In the genomic region with DNA sequence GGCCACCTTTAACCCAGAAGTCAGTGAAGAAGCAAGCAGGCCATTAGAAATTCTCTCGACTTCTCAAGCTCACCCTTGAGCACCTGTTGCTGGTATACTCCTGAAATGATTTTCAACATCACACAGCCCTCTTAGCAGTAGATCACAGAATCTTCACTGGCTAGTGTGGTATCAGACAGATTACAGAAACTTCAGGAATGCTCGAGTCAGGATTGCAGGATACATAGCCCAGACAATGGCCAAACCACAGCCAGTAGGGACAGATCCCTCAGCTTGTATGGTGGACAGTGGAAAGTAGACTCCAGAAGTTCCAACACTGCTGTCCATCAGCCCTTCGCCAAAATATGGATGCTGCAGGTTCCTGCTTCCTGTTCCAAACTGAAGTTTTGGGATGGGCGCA, we compare ENCODE assay signal across 19 cellular contexts. TPM values are rescaled to one million over a fixed set of nuclear protein-coding genes. Genes with fewer than 3 reads are reported as not detected.
"Had no signal": no experiment of that assay in that cellular context is flagged by ENCODE, and none has a peak within 500 bp of the region (broad histone marks: within the 10 kb centered on the region; RNA-seq: fewer than 3 reads in every experiment).

No MANE protein-coding gene starts in this region.

- H3K27me3 ChIP-seq: ascending aorta, neural progenitor cell, ovary, thyroid gland, uterus had no signal

- DNase-seq: activated CD4-positive, alpha-beta T cell treated with anti-CD3 and anti-CD28 coated beads for 1 hour; activated CD4-positive, alpha-beta T cell treated with anti-CD3 and anti-CD28 coated beads, Interleukin-2, amount 50 U/mL, for 4 hours; activated naive CD4-positive, alpha-beta T cell treated with anti-CD3 and anti-CD28 coated beads for 36 hours; activated naive CD8-positive, alpha-beta T cell treated with anti-CD3 and anti-CD28 coated beads, Interleukin-2, amount 50 U/mL, for 24 hours; foreskin melanocyte; stimulated activated CD4-positive, alpha-beta T cell treated with anti-CD3 and anti-CD28 coated beads, Interleukin-15, amount 100 ng/mL, for 24 hours; stimulated activated CD4-positive, alpha-beta T cell treated with anti-CD3 and anti-CD28 coated beads, Interleukin-4, amount 100 ng/mL, for 1 hour; stimulated activated naive B cell treated with anti-CD40 and anti-IgM and Interleukin-4, amounts not matched to agents 10 μg/mL and 1 μg/mL and 100 μg/mL, for 72 hours; thyroid gland; uterus had no signal

- H3K36me3 ChIP-seq: ascending aorta, esophagus muscularis mucosa, neural progenitor cell, ovary, thyroid gland, uterus had no signal

- H3K4me3 ChIP-seq: ascending aorta, esophagus muscularis mucosa, neural progenitor cell, ovary, thyroid gland, uterus had no signal

- H3K9ac ChIP-seq: neural progenitor cell had no signal

- H3K4me1 ChIP-seq: neural progenitor cell had no signal

- H3K27ac Mint-ChIP-seq: activated naive CD4-positive, alpha-beta T cell treated with anti-CD3 and anti-CD28 coated beads for 36 hours; activated naive CD8-positive, alpha-beta T cell treated with anti-CD3 and anti-CD28 coated beads, Interleukin-2, amount 50 U/mL, for 24 hours; activated T-helper 2 cell treated with anti-CD3 and anti-CD28 coated beads, Interferon-gamma antibody, Interleukin-2, Interleukin-4, amounts not matched to agents 10 μg/mL and 5 μg/mL and 100 μg/mL, durations not matched to agents 14 hours and 24 hours and 36 hours; neural progenitor cell; stimulated activated naive B cell treated with anti-CD40 and anti-IgM and Interleukin-4, amounts not matched to agents 10 μg/mL and 1 μg/mL and 100 μg/mL, for 72 hours had no signal

- H3K27ac ChIP-seq: ascending aorta, esophagus muscularis mucosa, neural progenitor cell, ovary, thyroid gland, uterus, VCaP had no signal

- ATAC-seq: stimulated activated naive B cell treated with anti-CD40 and anti-IgM and Interleukin-4, amounts not matched to agents 10 μg/mL and 1 μg/mL and 100 μg/mL, for 72 hours had no signal

- H3K4me2 ChIP-seq: neural progenitor cell had no signal

- H2AFZ ChIP-seq: neural progenitor cell had no signal

- H3K4me1 Mint-ChIP-seq: activated naive CD8-positive, alpha-beta T cell treated with anti-CD3 and anti-CD28 coated beads, Interleukin-2, amount 50 U/mL, for 24 hours; neural progenitor cell had no signal

- H3K36me3 Mint-ChIP-seq: neural progenitor cell had no signal

- H3K4me3 Mint-ChIP-seq: activated naive CD4-positive, alpha-beta T cell treated with anti-CD3 and anti-CD28 coated beads for 36 hours; activated naive CD8-positive, alpha-beta T cell treated with anti-CD3 and anti-CD28 coated beads, Interleukin-2, amount 50 U/mL, for 24 hours; neural progenitor cell; stimulated activated naive B cell treated with anti-CD40 and anti-IgM and Interleukin-4, amounts not matched to agents 10 μg/mL and 1 μg/mL and 100 μg/mL, for 72 hours had no signal

- H3K9me3 ChIP-seq: esophagus muscularis mucosa, ovary, thyroid gland, uterus had no signal

RNA-seq across cellular contexts. Expression of gene KLHL40, which starts 4.5 kb away (rescaled TPM):
- total RNA-seq: activated naive CD4-positive, alpha-beta T cell treated with anti-CD3 and anti-CD28 coated beads for 36 hours; activated T-helper 2 cell treated with anti-CD3 and anti-CD28 coated beads, Interferon-gamma antibody, Interleukin-2, Interleukin-4, amounts not matched to agents 10 μg/mL and 5 μg/mL and 100 μg/mL, durations not matched to agents 14 hours and 24 hours and 36 hours; ascending aorta; liver; mesenteric fat pad; ovary; T-helper 1 cell treated with Interleukin-12 subunit alpha and Interleukin-12 subunit beta and Interleukin-4 antibody, amounts not matched to agents 30 ng/mL and 1 ng/mL, for 36 hours; thyroid gland; uterus had no signal
- polyA plus RNA-seq: liver, ovary had no signal

RNA-seq across cellular contexts. Expression of gene HHATL, which starts 21.8 kb away (rescaled TPM):
- total RNA-seq: activated naive CD4-positive, alpha-beta T cell treated with anti-CD3 and anti-CD28 coated beads for 36 hours; activated T-helper 2 cell treated with anti-CD3 and anti-CD28 coated beads, Interferon-gamma antibody, Interleukin-2, Interleukin-4, amounts not matched to agents 10 μg/mL and 5 μg/mL and 100 μg/mL, durations not matched to agents 14 hours and 24 hours and 36 hours; ascending aorta; T-helper 1 cell treated with Interleukin-12 subunit alpha and Interleukin-12 subunit beta and Interleukin-4 antibody, amounts not matched to agents 30 ng/mL and 1 ng/mL, for 36 hours had no signal
- polyA plus RNA-seq: liver had no signal
